1 cellular context compared by ENCODE assay signal in the genomic region with DNA sequence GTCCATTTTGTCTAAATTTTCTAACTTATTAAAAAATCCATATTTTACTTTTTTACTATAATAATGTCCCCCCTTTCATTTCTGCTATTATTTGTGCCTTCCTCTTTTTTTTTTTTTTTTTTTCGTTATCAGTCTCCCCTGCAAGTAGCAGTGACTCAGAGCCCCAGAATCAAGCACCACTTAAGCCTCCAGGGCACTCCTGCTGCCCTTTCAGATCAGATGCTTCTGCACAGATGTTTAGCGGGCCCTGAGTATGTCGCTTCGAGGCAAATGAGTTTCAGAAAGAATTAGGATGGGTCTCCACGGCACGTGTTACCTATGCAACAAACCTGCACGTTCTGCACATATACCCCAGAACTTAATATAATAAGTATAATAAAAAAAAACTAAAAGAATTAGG.
TF ChIP-seq lines count a peak whose summit lies in the region.

No MANE protein-coding gene starts in this region.

TF ChIP-seq in HepG2, 621 proteins besides CTCF, POLR2A, EP300 and RAD21:
- TF ChIP-seq ZHX2 (IDR thresholded peaks at IDR 0.05; ENCODE audit: low read depth) (no peak), ZHX2 (CRISPR knock-in tag; IDR thresholded peaks at IDR 0.05; ENCODE audit: borderline replicate concordance) (no peak), NCOA1 (CRISPR knock-in tag; IDR thresholded peaks at IDR 0.05) (no peak)
